19 cellular contexts compared by ENCODE assay signal in the genomic region with DNA sequence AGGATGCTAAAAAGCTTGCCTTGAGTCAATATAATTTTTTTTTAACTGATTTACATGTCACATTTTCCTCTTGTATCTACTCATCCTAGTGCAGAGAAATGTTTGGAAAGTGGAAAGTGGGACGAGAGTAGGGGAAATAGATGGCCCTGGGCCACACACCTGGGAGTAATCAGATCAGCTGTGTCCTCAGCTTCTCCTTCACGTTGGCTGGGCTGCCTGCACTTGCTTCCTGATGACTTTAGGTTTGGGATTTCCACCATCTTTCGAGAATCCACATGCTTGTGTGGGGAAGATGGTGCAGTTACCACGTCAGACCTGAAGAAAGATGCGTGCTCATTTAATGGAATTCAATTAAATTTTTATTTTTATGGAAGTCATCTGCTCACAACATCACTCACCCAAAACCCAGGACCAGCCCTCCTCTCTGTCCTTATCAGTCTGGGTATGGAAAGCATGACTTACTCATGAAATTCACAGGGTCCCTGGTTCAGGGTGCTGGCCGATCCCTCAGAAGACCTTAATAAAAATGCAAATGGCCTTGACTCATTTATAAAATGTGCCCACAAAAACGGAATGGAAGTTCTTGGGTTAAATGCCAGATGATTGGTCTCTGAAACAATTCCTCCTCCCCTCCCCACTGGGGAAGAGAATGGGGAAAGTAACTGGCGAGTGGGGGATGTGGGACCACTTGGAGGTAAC.
"Had no signal": no experiment of that assay in that cellular context is flagged by ENCODE, and none has a peak within 500 bp of the region (broad histone marks: within the 10 kb centered on the region; RNA-seq: fewer than 3 reads in every experiment).

No MANE protein-coding gene starts in this region.

- H3K27ac Mint-ChIP-seq: nephron; progenitor cell of endocrine pancreas; stimulated activated effector memory CD8-positive, alpha-beta T cell treated with anti-CD3 and anti-CD28 coated beads, Interleukin-12 subunit alpha, Interleukin-12 subunit beta, amount 100 ng/mL, for 72 hours; type B pancreatic cell had no signal

- H3K4me3 ChIP-seq: coronary artery, gastrocnemius medialis, heart right ventricle, ovary, suprapubic skin, thyroid gland had no signal

- H3K27me3 Mint-ChIP-seq: naive B cell, progenitor cell of endocrine pancreas, type B pancreatic cell had no signal

- H3K4me1 ChIP-seq: suprapubic skin, thyroid gland had no signal

- H3K4me3 Mint-ChIP-seq: nephron; stimulated activated effector memory CD8-positive, alpha-beta T cell treated with anti-CD3 and anti-CD28 coated beads, Interleukin-12 subunit alpha, Interleukin-12 subunit beta, amount 100 ng/mL, for 72 hours; type B pancreatic cell had no signal

- DNase-seq: effector CD8-positive, alpha-beta T cell; gastrocnemius medialis; heart right ventricle; hypothalamus; kidney glomerular epithelial cell; mesendoderm; naive B cell; ovary; right cardiac atrium; stimulated activated CD4-positive, alpha-beta T cell treated with anti-CD3 and anti-CD28 coated beads, Interleukin-4, amount 100 ng/mL, for 1 hour; stimulated activated CD8-positive, alpha-beta memory T cell treated with anti-CD3 and anti-CD28 coated beads, Interleukin-4, amount 100 ng/mL, for 48 hours; stimulated activated naive CD8-positive, alpha-beta T cell treated with anti-CD3 and anti-CD28 coated beads, Interleukin-15, Interleukin-2, amounts not matched to agents 100 U/mL and 50 U/mL, for 24 hours; thyroid gland had no signal

- H3K36me3 Mint-ChIP-seq: naive B cell; stimulated activated effector memory CD8-positive, alpha-beta T cell treated with anti-CD3 and anti-CD28 coated beads, Interleukin-12 subunit alpha, Interleukin-12 subunit beta, amount 100 ng/mL, for 72 hours; type B pancreatic cell had no signal

- H3K27ac ChIP-seq: coronary artery, gastrocnemius medialis, heart right ventricle, ovary, suprapubic skin, thyroid gland had no signal

- H3K9me3 Mint-ChIP-seq: naive B cell; nephron; stimulated activated effector memory CD8-positive, alpha-beta T cell treated with anti-CD3 and anti-CD28 coated beads, Interleukin-12 subunit alpha, Interleukin-12 subunit beta, amount 100 ng/mL, for 72 hours; type B pancreatic cell had no signal

- H3K27me3 ChIP-seq: gastrocnemius medialis, heart right ventricle, ovary, suprapubic skin, thyroid gland had no signal

- ATAC-seq: gastrocnemius medialis; heart right ventricle; right cardiac atrium; stimulated activated effector memory CD8-positive, alpha-beta T cell treated with anti-CD3 and anti-CD28 coated beads, Interleukin-12 subunit alpha, Interleukin-12 subunit beta, amount 100 ng/mL, for 72 hours; stimulated activated naive CD8-positive, alpha-beta T cell treated with anti-CD3 and anti-CD28 coated beads, Interleukin-15, Interleukin-2, amounts not matched to agents 100 U/mL and 50 U/mL, for 24 hours had no signal

- H3K36me3 ChIP-seq: gastrocnemius medialis, heart right ventricle, ovary, suprapubic skin, thyroid gland had no signal

- H3K9me3 ChIP-seq: gastrocnemius medialis, heart right ventricle, ovary, suprapubic skin, thyroid gland had no signal
